19 cellular contexts compared by ENCODE assay signal in genomic region chr12:75954749-75955148, GRCh38.
A peak's percentile ranks its signal among the peaks of the same experiment; 100 is the strongest.
DNase-seq lines count a peak whose midpoint lies in the region; ATAC-seq and TF ChIP-seq lines count a peak whose summit lies in the region.
"Had no signal": no experiment of that assay in that cellular context is flagged by ENCODE, and none has a peak within 500 bp of the region (broad histone marks: within the 10 kb centered on the region; RNA-seq: fewer than 3 reads in every experiment).

No MANE protein-coding gene starts in this region.

- H3K23ac ChIP-seq in H9 (ENCODE audit: insufficient read length, low read depth, low read length): no peak overlapping the region

- peaks cover 9% of the 10 kb centered on the region; the same call in 1 of the 2 replicates for H3K4me1 ChIP-seq in H9 (ENCODE audit: insufficient read depth, low read length)
- peaks cover 74% of the 10 kb centered on the region for H3K4me1 ChIP-seq in PC-9 (replicated peaks; ENCODE audit: insufficient read depth)
- peaks cover 13% of the 10 kb centered on the region for H3K4me1 ChIP-seq in endodermal cell (ENCODE audit: control insufficient read depth, insufficient read depth, low read length)
- H3K4me1 ChIP-seq in smooth muscle cell (ENCODE audit: low read depth): peaks cover 29% of the 10 kb centered on the region

- ATAC-seq in HG03439 (IDR thresholded peaks at IDR 0.05; ENCODE audit: unreplicated experiment): no peak

- H3K18ac ChIP-seq in H9 (ENCODE audit: insufficient read length, low read depth, low read length): no peak overlapping the region

- no peak for TF ChIP-seq CTCF in H9 (conservative IDR thresholded peaks at IDR 0.05)
- no peak for TF ChIP-seq CTCF in PC-9 (conservative IDR thresholded peaks at IDR 0.05)
- TF ChIP-seq CTCF in endodermal cell (conservative IDR thresholded peaks at IDR 0.05): no peak
- no peak for TF ChIP-seq CTCF in smooth muscle cell (IDR thresholded peaks at IDR 0.05; ENCODE audit: borderline replicate concordance, insufficient read depth, poor library complexity, severe bottlenecking)
- no peak for TF ChIP-seq CTCF in glutamatergic neuron (IDR thresholded peaks at IDR 0.05; ENCODE audit: partially characterized antibody, unreplicated experiment)

- H3K79me1 ChIP-seq in H9 (ENCODE audit: insufficient read depth, low read depth, low read length, poor library complexity, severe bottlenecking): no peaks in the 10 kb centered on the region

- no peak overlapping the region for H3T11ph ChIP-seq in H9 (ENCODE audit: low read length)

- H3K27me3 Mint-ChIP-seq in H9 (ENCODE audit: low read depth) (no peaks in the 10 kb centered on the region), endodermal cell (ENCODE audit: insufficient read depth) (no peaks in the 10 kb centered on the region), glutamatergic neuron (ENCODE audit: unreplicated experiment) (no peaks in the 10 kb centered on the region)

- no TSS peak for BruUV-seq in PC-9 (replicated peaks; lab: Mats Ljungman, UMichigan)

- no peak for DNase-seq in H9
- no peak for DNase-seq in PC-9
- no peak for DNase-seq in endodermal cell
- no peak for DNase-seq in smooth muscle cell (lab: John Stamatoyannopoulos, UW; ENCODE audit: unreplicated experiment)
- DNase-seq in glutamatergic neuron: no peak
- DNase-seq in UCSD-AML1 (lab: John Stamatoyannopoulos, UW; ENCODE audit: unreplicated experiment): no peak
- DNase-seq: activated CD4-positive, alpha-beta T cell treated with anti-CD3 and anti-CD28 coated beads for 4 hours; activated CD8-positive, alpha-beta memory T cell treated with anti-CD3 and anti-CD28 coated beads for 24 hours; activated gamma-delta T cell treated with Interleukin-2 at 50 U/mL for 16 hours; GOT3; kidney; lower lobe of right lung; NCI-H1417; NCI-H2029 treated with DMSO at 0.1 percent for 48 hours; stimulated activated CD4-positive, alpha-beta T cell treated with anti-CD3 and anti-CD28 coated beads, Interleukin-1b, Interleukin-23, amount 100 ng/mL, for 48 hours had no signal

- H3K9me3 ChIP-seq in H9 (ENCODE audit: control insufficient read depth, low read depth, low read length) (no peaks in the 10 kb centered on the region), PC-9 (ENCODE audit: insufficient read depth, low read depth) (0 out of 2 replicates have a peak, but pooled peaks cover 5% of the 10 kb centered on the region), endodermal cell (ENCODE audit: control insufficient read depth, low read length) (no peaks in the 10 kb centered on the region), smooth muscle cell (replicated peaks; ENCODE audit: low read depth) (no peaks in the 10 kb centered on the region)
- H3K9me3 ChIP-seq: lower lobe of right lung had no signal

- H3K4me3 ChIP-seq in PC-9: 0 out of 2 replicates have a peak overlapping the region, but pooled peaks have one; percentile 4
- no peak overlapping the region for H3K4me3 ChIP-seq in endodermal cell (ENCODE audit: low read length)
- no peak overlapping the region for H3K4me3 ChIP-seq in smooth muscle cell
- H3K4me3 ChIP-seq: lower lobe of right lung had no signal

- H3K36me3 ChIP-seq in PC-9 (ENCODE audit: low read depth) (no peaks in the 10 kb centered on the region), endodermal cell (ENCODE audit: control insufficient read depth, insufficient read depth, low read length) (no peaks in the 10 kb centered on the region), smooth muscle cell (ENCODE audit: low read depth) (no peaks in the 10 kb centered on the region)
- H3K36me3 ChIP-seq: lower lobe of right lung had no signal

- H3K4me3 Mint-ChIP-seq in H9: no peak overlapping the region
- H3K4me3 Mint-ChIP-seq in endodermal cell: no peak overlapping the region
- H3K4me3 Mint-ChIP-seq in glutamatergic neuron (ENCODE audit: unreplicated experiment): no peak overlapping the region
- H3K4me3 Mint-ChIP-seq: nephron; T-helper 1 cell treated with Interleukin-12 subunit alpha and Interleukin-12 subunit beta and Interleukin-4 antibody, amounts not matched to agents 30 μg/mL and 1 μg/mL, for 36 hours had no signal

- H3K9me3 Mint-ChIP-seq in H9: no peaks in the 10 kb centered on the region
- H3K9me3 Mint-ChIP-seq in endodermal cell: no peaks in the 10 kb centered on the region
- no peaks in the 10 kb centered on the region for H3K9me3 Mint-ChIP-seq in glutamatergic neuron (ENCODE audit: unreplicated experiment)
- H3K9me3 Mint-ChIP-seq: nephron; T-helper 1 cell treated with Interleukin-12 subunit alpha and Interleukin-12 subunit beta and Interleukin-4 antibody, amounts not matched to agents 30 μg/mL and 1 μg/mL, for 36 hours had no signal

- H3K14ac ChIP-seq in H9 (ENCODE audit: insufficient read depth, low read length): no peak overlapping the region

- H3K9ac ChIP-seq in H9 (ENCODE audit: extremely low read depth, insufficient read length, low read length): no peak overlapping the region
- H3K9ac ChIP-seq in endodermal cell (ENCODE audit: extremely low read depth, low read length, poor library complexity, severe bottlenecking): no peak overlapping the region
- H3K9ac ChIP-seq in smooth muscle cell (ENCODE audit: low read depth): peak overlapping the region; percentile 86
- H3K9ac ChIP-seq: KMS-11 had no signal

- no peak overlapping the region for H4K5ac ChIP-seq in H9 (ENCODE audit: insufficient read length, low read depth, low read length)

- H3K56ac ChIP-seq in H9 (ENCODE audit: insufficient read length, low read depth, low read length): no peak overlapping the region

- H3K27ac Mint-ChIP-seq in H9: peak overlapping the region in 2 of 3 experiments; percentile 25 to 78; a peak in 3 of 7 replicates
- peak overlapping the region; percentile 27 for H3K27ac Mint-ChIP-seq in endodermal cell
- H3K27ac Mint-ChIP-seq in glutamatergic neuron (ENCODE audit: unreplicated experiment): no peak overlapping the region
- H3K27ac Mint-ChIP-seq: nephron; T-helper 1 cell treated with Interleukin-12 subunit alpha and Interleukin-12 subunit beta and Interleukin-4 antibody, amounts not matched to agents 30 μg/mL and 1 μg/mL, for 36 hours had no signal

- H3K4me2 ChIP-seq in H9 (ENCODE audit: insufficient read depth, insufficient read length, low read length) (no peak overlapping the region), PC-9 (peak overlapping the region; percentile 68), smooth muscle cell (peak overlapping the region; percentile 53)
- H3K4me2 ChIP-seq: KMS-11 had no signal

- H3K27ac ChIP-seq in H9 (ENCODE audit: insufficient read length, low read depth, low read length): no peak overlapping the region
- peak overlapping the region; percentile 97 for H3K27ac ChIP-seq in PC-9
- no peak overlapping the region for H3K27ac ChIP-seq in endodermal cell (ENCODE audit: low read depth, low read length)
- peak overlapping the region; percentile 97 for H3K27ac ChIP-seq in smooth muscle cell (ENCODE audit: low read depth)
- H3K27ac ChIP-seq: KMS-11, lower lobe of right lung had no signal

- H3K36me3 Mint-ChIP-seq in H9 (ENCODE audit: insufficient read depth in 1 of 3, low read depth in 3 of 3): no peaks in the 10 kb centered on the region; a peak in 1 of 7 replicates
- H3K36me3 Mint-ChIP-seq in endodermal cell (ENCODE audit: low read depth): no peaks in the 10 kb centered on the region
- H3K36me3 Mint-ChIP-seq in glutamatergic neuron (ENCODE audit: unreplicated experiment): no peaks in the 10 kb centered on the region

- H3K79me2 ChIP-seq in H9 (ENCODE audit: insufficient read depth, low read length) (no peaks in the 10 kb centered on the region), PC-9 (ENCODE audit: low read depth) (no peaks in the 10 kb centered on the region), smooth muscle cell (ENCODE audit: low read depth) (no peaks in the 10 kb centered on the region)

- no peak overlapping the region for H2BK20ac ChIP-seq in H9 (ENCODE audit: low read depth, low read length, poor library complexity, severe bottlenecking)

- no peak overlapping the region for H2BK120ac ChIP-seq in H9 (ENCODE audit: low read depth, low read length, poor library complexity, severe bottlenecking)

- H4K91ac ChIP-seq in H9 (ENCODE audit: insufficient read length, low read depth, low read length): no peak overlapping the region

- H3F3A ChIP-seq in PC-9 (ENCODE audit: insufficient read depth, low read depth) (peaks cover 39% of the 10 kb centered on the region), smooth muscle cell (ENCODE audit: low read depth) (peaks cover 15% of the 10 kb centered on the region)

- intact Hi-C loops in PC-9 (cut with micrococcal nuclease; ENCODE audit: unreplicated experiment): loop anchor here (1.0 to 5.0 kb wide), 6 partner anchors 24 to 298 kb away; no protein-coding TSS in a partner anchor

- H2BK5ac ChIP-seq in H9 (ENCODE audit: insufficient read length, low read length): no peak overlapping the region

- no peak overlapping the region for H2AK5ac ChIP-seq in H9 (ENCODE audit: insufficient read length, low read length)

- POLR2A ChIA-PET in PC-9 (lab: Charles Lee; ENCODE audit: unreplicated experiment): no interaction called here

- no peak overlapping the region for H2BK15ac ChIP-seq in H9 (ENCODE audit: low read depth, low read length)

- H2AFZ ChIP-seq in H9 (ENCODE audit: low read length): no peak overlapping the region
- H2AFZ ChIP-seq in PC-9: no peak overlapping the region
- H2AFZ ChIP-seq in smooth muscle cell (ENCODE audit: low read depth): no peak overlapping the region

- no peaks in the 10 kb centered on the region for H3K27me3 ChIP-seq in H9 (ENCODE audit: insufficient read depth, low read length)
- H3K27me3 ChIP-seq in PC-9 (ENCODE audit: insufficient read depth, low read depth): no peaks in the 10 kb centered on the region
- no peaks in the 10 kb centered on the region for H3K27me3 ChIP-seq in endodermal cell (ENCODE audit: control insufficient read depth, insufficient read depth, low read length, poor library complexity, severe bottlenecking)
- H3K27me3 ChIP-seq in smooth muscle cell (ENCODE audit: low read depth): no peaks in the 10 kb centered on the region

- H4K20me1 ChIP-seq in H9 (ENCODE audit: control insufficient read depth, insufficient read depth, insufficient read length): no peaks in the 10 kb centered on the region
- H4K20me1 ChIP-seq in PC-9 (ENCODE audit: insufficient read depth): no peaks in the 10 kb centered on the region
- H4K20me1 ChIP-seq in smooth muscle cell (ENCODE audit: low read depth): no peaks in the 10 kb centered on the region

- CTCF ChIA-PET in PC-9 (lab: Charles Lee): interaction anchor here (0.6 kb wide), 1 partner anchor 590 kb away, joined by 3 read pairs; no protein-coding TSS in a partner anchor

- H4K8ac ChIP-seq in H9 (replicated peaks; ENCODE audit: insufficient read length, low read depth, low read length): no peak overlapping the region

- H3K4ac ChIP-seq in H9 (ENCODE audit: low read depth, low read length): no peak overlapping the region

- no CpG with 5 or more reads among the region's 2 CpGs for WGBS in H9 (ENCODE audit: extremely low coverage, insufficient read length, low lambda C conversion rate)
- WGBS in endodermal cell (ENCODE audit: insufficient coverage in 1 of 2, insufficient read length in 1 of 2), 2 experiments: 99 to 100% methylated on average over 1 to 2 of the region's 2 CpGs
- 98% methylated on average over 2 of the region's 2 CpGs for WGBS in smooth muscle cell (ENCODE audit: low lambda C conversion rate)

- H2BK12ac ChIP-seq in H9 (ENCODE audit: insufficient read length, low read depth, low read length): no peak overlapping the region

- H3K4me1 Mint-ChIP-seq in H9: peaks cover 62 to 68% of the 10 kb centered on the region in 2 experiments
- peaks cover 58% of the 10 kb centered on the region for H3K4me1 Mint-ChIP-seq in endodermal cell
- peaks cover 12% of the 10 kb centered on the region for H3K4me1 Mint-ChIP-seq in glutamatergic neuron (ENCODE audit: low read depth, unreplicated experiment)

- no peaks in the 10 kb centered on the region for H3K9me2 ChIP-seq in PC-9 (ENCODE audit: insufficient read depth)

- no peaks in the 10 kb centered on the region for H3K23me2 ChIP-seq in H9 (ENCODE audit: insufficient read length, low read depth, low read length, poor library complexity, severe bottlenecking)

Comparison
In these comparisons a context has a peak if more than half of its experiments do, and no peak if none do; other contexts are left out.
1. H3K27ac ChIP-seq: peak in PC-9 (single experiment) and smooth muscle cell (single experiment); none in H9 (single experiment) and endodermal cell (single experiment).